In genomic region chr2:237164474-237165047, GRCh38 we compare ENCODE assay signal across 22 cellular contexts.
DNase-seq lines count a peak whose midpoint lies in the region; ATAC-seq and TF ChIP-seq lines count a peak whose summit lies in the region.
"Had no signal": no experiment of that assay in that cellular context is flagged by ENCODE, and none has a peak within 500 bp of the region (broad histone marks: within the 10 kb centered on the region; RNA-seq: fewer than 3 reads in every experiment).

No MANE protein-coding gene starts in this region.

- H3K4me1 ChIP-seq in GM23248 (ENCODE audit: insufficient read depth): peaks cover 6% of the 10 kb centered on the region; the same call in 1 of the 2 replicates
- H3K4me1 ChIP-seq in SJCRH30: peaks cover 14% of the 10 kb centered on the region
- peaks cover 0 to 23% (median 6%) of the 10 kb centered on the region in 9 donors for H3K4me1 ChIP-seq in heart right ventricle
- peaks cover 3% of the 10 kb centered on the region for H3K4me1 ChIP-seq in rectal smooth muscle tissue (ENCODE audit: control insufficient read depth, insufficient read depth, low read length)
- H3K4me1 ChIP-seq: HAP-1, pancreas had no signal

- H3K79me2 ChIP-seq in GM23248 (ENCODE audit: insufficient read depth): no peaks in the 10 kb centered on the region

- H3K9ac ChIP-seq in GM23248 (no peak overlapping the region), rectal smooth muscle tissue (ENCODE audit: low read length) (no peak overlapping the region)

- intact Hi-C loops in heart right ventricle (cut with DNase I): loop anchor here in 9 of 10 donors (2.0 to 10.0 kb wide), 8 partner anchors 150 to 313 kb away; partner anchors contain the start of gene COL6A3 (in 1 of the 9)

- WGBS in GM23248 (ENCODE audit: low coverage in 1 of 2, low lambda C conversion rate in 2 of 2, missing lambda C conversion rate in 2 of 2), 2 experiments: 57 to 62% methylated on average over 10 of the region's 10 CpGs
- 76 to 79% methylated on average over 10 of the region's 10 CpGs for WGBS in heart right ventricle, 2 donors

- no peak for TF ChIP-seq CTCF in heart right ventricle (IDR thresholded peaks at IDR 0.05)

- H3K27ac ChIP-seq in GM23248 (no peak overlapping the region), SJCRH30 (no peak overlapping the region), heart right ventricle (peak overlapping the region in 9 of 10 donors; percentile 28 to 75 (median 47)), rectal smooth muscle tissue (ENCODE audit: low read depth, low read length) (peak overlapping the region; percentile 50)
- H3K27ac ChIP-seq: C4-2B, cardiac muscle cell, pancreas, RWPE1, VCaP had no signal

- peak overlapping the region; percentile 25; the same call in 1 of the 2 replicates for H2AFZ ChIP-seq in GM23248

- H3K9me3 ChIP-seq in GM23248 (ENCODE audit: low read depth) (no peaks in the 10 kb centered on the region), SJCRH30 (replicated peaks) (no peaks in the 10 kb centered on the region), heart right ventricle (peaks cover 0 to 19% (median 0%) of the 10 kb centered on the region in 11 donors)
- H3K9me3 ChIP-seq: HAP-1, left lung, pancreas had no signal

- H3K36me3 ChIP-seq in GM23248 (ENCODE audit: low read depth): no peaks in the 10 kb centered on the region
- H3K36me3 ChIP-seq in SJCRH30: no peaks in the 10 kb centered on the region
- H3K36me3 ChIP-seq in heart right ventricle: no peaks in the 10 kb centered on the region
- H3K36me3 ChIP-seq in rectal smooth muscle tissue (ENCODE audit: control insufficient read depth, insufficient read depth, low read length): no peaks in the 10 kb centered on the region
- H3K36me3 ChIP-seq: cardiac muscle cell, HAP-1, left lung, pancreas had no signal

- H3K27me3 ChIP-seq in GM23248 (replicated peaks; ENCODE audit: insufficient read depth) (no peaks in the 10 kb centered on the region), SJCRH30 (no peaks in the 10 kb centered on the region; the same call in 1 of the 2 replicates), heart right ventricle (no peaks in the 10 kb centered on the region), rectal smooth muscle tissue (ENCODE audit: control insufficient read depth, insufficient read depth, low read length) (no peaks in the 10 kb centered on the region)
- H3K27me3 ChIP-seq: cardiac muscle cell, left lung, pancreas had no signal

- no peak for DNase-seq in GM23248
- DNase-seq in SJCRH30: peak; percentile 29 to 74
- no peak for DNase-seq in heart right ventricle
- no peak for DNase-seq in activated naive CD4-positive, alpha-beta T cell (lab: John Stamatoyannopoulos, UW)
- DNase-seq in AG08395 (ENCODE audit: low spot score): no peak
- DNase-seq in NCI-H2227 treated with DMSO at 0.1 percent for 48 hours (lab: John Stamatoyannopoulos, UW): no peak
- DNase-seq: activated CD4-positive, alpha-beta T cell treated with anti-CD3 and anti-CD28 coated beads, Interleukin-2, amount 10 ng/mL, durations not matched to agents 7 days and 5 days; activated CD8-positive, alpha-beta memory T cell treated with anti-CD3 and anti-CD28 coated beads, Interleukin-2, amount 10 ng/mL, durations not matched to agents 7 days and 5 days; activated naive CD4-positive, alpha-beta T cell treated with anti-CD3 and anti-CD28 coated beads, Interleukin-2, amount 10 ng/mL, durations not matched to agents 7 days and 5 days; cortex of kidney; left lung; midbrain; NCI-H1694 treated with DMSO at 0.1 percent for 48 hours; pancreas had no signal

- H3K4me3 ChIP-seq in GM23248 (no peak overlapping the region), SJCRH30 (no peak overlapping the region), heart right ventricle (no peak overlapping the region), rectal smooth muscle tissue (ENCODE audit: low read length) (no peak overlapping the region)
- H3K4me3 ChIP-seq: cardiac muscle cell, GM12878, HAP-1, left lung, pancreas had no signal

- ATAC-seq in heart right ventricle (peak in 1 of 8 donors; percentile 45), GM21717 (IDR thresholded peaks at IDR 0.05; ENCODE audit: unreplicated experiment) (no peak)
- ATAC-seq: activated CD8-positive, alpha-beta memory T cell treated with anti-CD3 and anti-CD28 coated beads, Interleukin-2, amount 10 ng/mL, durations not matched to agents 7 days and 5 days; GM12878 had no signal

- no peaks in the 10 kb centered on the region for H4K20me1 ChIP-seq in GM23248 (ENCODE audit: insufficient read depth)

- no peaks in the 10 kb centered on the region for H3K9me2 ChIP-seq in GM23248 (ENCODE audit: insufficient read depth)

- in situ Hi-C loops in GM23248 (cut with MboI): loop anchor here (25.0 kb wide), 1 partner anchor 398 kb away; the partner anchor contains the start of gene PRLH

- no peaks in the 10 kb centered on the region for H3F3A ChIP-seq in GM23248 (ENCODE audit: insufficient read depth)

- H3K4me2 ChIP-seq in GM23248 (ENCODE audit: unreplicated experiment): no peak overlapping the region

Comparison
In these comparisons a context has a peak if more than half of its experiments do, and no peak if none do; other contexts are left out.
1. DNase-seq: peak in SJCRH30 (2 of 2); none in GM23248 (single experiment), heart right ventricle (0 of 2), activated naive CD4-positive, alpha-beta T cell (0 of 4), AG08395 (single experiment) and NCI-H2227 treated with DMSO at 0.1 percent for 48 hours (single experiment).
2. H3K27ac ChIP-seq: peak in heart right ventricle (9 of 10) and rectal smooth muscle tissue (single experiment); none in GM23248 (single experiment) and SJCRH30 (single experiment).